ENCODE assay signal across 8 cellular contexts in the genomic region with DNA sequence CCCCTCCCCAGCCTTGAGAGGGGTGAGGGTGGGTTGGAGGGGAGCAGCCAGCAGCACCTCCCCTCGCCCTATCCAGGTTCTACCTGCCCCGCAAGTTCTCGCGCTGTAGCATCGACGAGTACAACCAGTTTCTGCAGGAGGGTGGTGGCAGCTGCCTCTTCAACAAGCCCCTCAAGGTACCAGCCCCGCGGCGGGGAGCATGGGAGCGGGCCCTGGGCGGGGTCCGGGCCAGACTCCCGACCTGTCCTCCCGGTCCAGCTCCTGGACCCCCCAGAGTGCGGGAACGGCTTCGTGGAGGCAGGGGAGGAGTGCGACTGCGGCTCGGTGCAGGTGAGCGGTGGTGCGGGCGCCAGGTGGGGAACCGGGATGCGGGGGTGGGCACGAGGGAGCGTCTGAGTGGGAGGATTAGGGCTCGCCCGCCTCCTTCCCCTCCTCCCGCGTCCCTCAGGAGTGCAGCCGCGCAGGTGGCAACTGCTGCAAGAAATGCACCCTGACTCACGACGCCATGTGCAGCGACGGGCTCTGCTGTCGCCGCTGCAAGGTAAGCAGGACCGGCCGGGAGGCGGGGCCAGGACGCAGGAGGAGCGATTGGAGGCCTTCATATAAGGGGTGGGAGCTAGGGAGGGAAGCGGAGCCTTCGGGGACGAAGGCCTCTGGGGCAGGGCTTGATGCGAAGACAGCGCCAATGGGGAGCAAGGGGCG. TPM values are rescaled to one million over a fixed set of nuclear protein-coding genes. Genes with fewer than 3 reads are reported as not detected.
DNase-seq lines count a peak whose midpoint lies in the region; ATAC-seq and TF ChIP-seq lines count a peak whose summit lies in the region.

No MANE protein-coding gene starts in this region.

- intact Hi-C loops in lower lobe of right lung (cut with DNase I): loop anchor here (5.0 kb wide), 1 partner anchor 92 kb away; no protein-coding TSS in a partner anchor

- ATAC-seq in HG03439 (IDR thresholded peaks at IDR 0.05; ENCODE audit: unreplicated experiment) (peak; percentile 74), lower lobe of right lung (peak; percentile 97)

- no peak for TF ChIP-seq CTCF in BJ (IDR thresholded peaks at IDR 0.05; ENCODE audit: insufficient read depth, low read depth, low read length)
- TF ChIP-seq CTCF in lower lobe of right lung (IDR thresholded peaks at IDR 0.05): peak; percentile 11

- H3K27ac ChIP-seq in lower lobe of right lung: no peak overlapping the region

- DNase-seq in BJ (ENCODE audit: low read depth) (no peak), GM19240 (ENCODE audit: insufficient read length, low spot score) (peak; percentile 96), NCI-H524 treated with DMSO at 0.1 percent for 48 hours (lab: John Stamatoyannopoulos, UW) (peak; percentile 95), dermis microvascular lymphatic vessel endothelial cell (ENCODE audit: low read depth in 2 of 2) (peak; percentile 90 to 98), lower lobe of right lung (peak; percentile 98)
- peak; percentile 91 to 97 for DNase-seq in activated CD4-positive, alpha-beta T cell treated with anti-CD3 and anti-CD28 coated beads, Interleukin-2, amount 50 U/mL, for 24 hours (ENCODE audit: low read depth in 1 of 2, low spot score in 1 of 2)
- peak; percentile 94 to 97 for DNase-seq in stimulated activated CD4-positive, alpha-beta T cell treated with anti-CD3 and anti-CD28 coated beads, Interleukin-4, amount 100 ng/mL, for 48 hours (ENCODE audit: low read depth in 2 of 2)

- POLR2A ChIA-PET in BJ (lab: Charles Lee): interaction anchor here (0.5 to 0.7 kb wide), 3 partner anchors 33 to 369 kb away, joined by 3 to 10 read pairs (median 7); no protein-coding TSS in a partner anchor

- H3K4me3 ChIP-seq in BJ (ENCODE audit: low read depth, low read length) (peak overlapping the region; percentile 66), lower lobe of right lung (peak overlapping the region; percentile 77)

- H3K9me3 ChIP-seq in lower lobe of right lung: no peaks in the 10 kb centered on the region

- H3K4me1 ChIP-seq in lower lobe of right lung: peaks cover 29% of the 10 kb centered on the region

- CTCF ChIA-PET in BJ (lab: Yijun Ruan, JAX): interaction anchor here (0.7 to 14.4 kb wide), 26 partner anchors 9 to 360 kb away, joined by 3 to 452 read pairs (median 4); a partner anchor contains a TSS

- H3K27me3 ChIP-seq in BJ (ENCODE audit: control insufficient read depth, insufficient read depth, low read length): peaks cover 5% of the 10 kb centered on the region; the same call in 1 of the 2 replicates
- peaks cover 38% of the 10 kb centered on the region for H3K27me3 ChIP-seq in lower lobe of right lung (ENCODE audit: low read depth)

- H3K36me3 ChIP-seq in BJ (ENCODE audit: control insufficient read depth, insufficient read depth, low read length): no peaks in the 10 kb centered on the region
- no peaks in the 10 kb centered on the region for H3K36me3 ChIP-seq in lower lobe of right lung

RNA-seq across cellular contexts. Expression of a gene that starts 16.5 kb away (rescaled TPM):
- 0.31 TPM in 2 replicates for polyA plus RNA-seq in BJ (2011; rRNA removed)
- polyA minus RNA-seq in BJ (2011; rRNA and poly(A)+ RNA removed): 0.05 and 0.52 TPM in 2 replicates
- 0.13 and 0.38 TPM in 2 replicates for total RNA-seq in dermis microvascular lymphatic vessel endothelial cell
- total RNA-seq in lower lobe of right lung: 0.41 TPM

RNA-seq across cellular contexts. Expression of a gene that starts 54.8 kb away (rescaled TPM):
- 26.5 and 32.2 TPM in 2 replicates for polyA plus RNA-seq in BJ (2011; rRNA removed)
- 44.3 and 53.8 TPM in 2 replicates for polyA minus RNA-seq in BJ (2011; rRNA and poly(A)+ RNA removed)
- total RNA-seq in dermis microvascular lymphatic vessel endothelial cell (3.0 and 6.7 TPM in 2 replicates), lower lobe of right lung (18.4 TPM)
